Comparison of ENCODE assay signal across 11 cellular contexts in genomic region chr7:94696981-94697670, GRCh38. TPM values are rescaled to one million over a fixed set of nuclear protein-coding genes. Genes with fewer than 3 reads are reported as not detected.
DNase-seq lines count a peak whose midpoint lies in the region; ATAC-seq, FAIRE-seq and TF ChIP-seq lines count a peak whose summit lies in the region.
"Had no signal": no experiment of that assay in that cellular context is flagged by ENCODE, and none has a peak within 500 bp of the region (broad histone marks: within the 10 kb centered on the region; RNA-seq: fewer than 3 reads in every experiment).

No MANE protein-coding gene starts in this region.

- TF ChIP-seq RAD21 in K562 (CRISPR knock-in tag; conservative IDR thresholded peaks at IDR 0.05 in 1 of 2, IDR thresholded peaks at IDR 0.05 in 1 of 2), result no peak

- no TSS peak for BruUV-seq in K562 (replicated peaks; lab: Mats Ljungman, UMichigan)

- CTCF ChIA-PET in K562 (lab: Yijun Ruan, JAX; ENCODE audit: low intra/inter-chr PET ratio), result no interaction called here

- POLR2A ChIA-PET in K562 (lab: Yijun Ruan, JAX), result interaction anchor here (0.6 kb wide), 1 partner anchor 1445 kb away, joined by 3 read pairs; no protein-coding TSS in a partner anchor

- H3K9me1 ChIP-seq in K562 (ENCODE audit: control insufficient read depth, insufficient read depth, low read length), result no peaks in the 10 kb centered on the region

- H3K27me3 ChIP-seq in K562 (ENCODE audit: control insufficient read depth in 2 of 2, insufficient read depth in 2 of 2, low read length in 2 of 2) (no peaks in the 10 kb centered on the region), left lung (no peaks in the 10 kb centered on the region)

- H3K27ac ChIP-seq in K562 (ENCODE audit: extremely low read depth, low read depth, low read length) (no peak overlapping the region), left lung (peak overlapping the region; percentile 50 to 59)

- in situ Hi-C loops in K562 (cut with MboI), result no loop called here

- H3K36me3 ChIP-seq in K562 (ENCODE audit: control insufficient read depth, insufficient read depth, low read length) (no peaks in the 10 kb centered on the region), left lung (no peaks in the 10 kb centered on the region)

- H3K9ac ChIP-seq in K562 (ENCODE audit: insufficient read depth in 1 of 2, low read depth in 2 of 2, low read length in 2 of 2), result no peak overlapping the region

- WGBS in K562 (ENCODE audit: insufficient coverage, low coverage, missing lambda C conversion rate), result 0% methylated on average over 1 of the region's 1 CpG

- H3K4me1 ChIP-seq in K562 (replicated peaks in 1 of 2; ENCODE audit: control insufficient read depth in 2 of 2, insufficient read depth in 2 of 2, low read length in 2 of 2) (no peaks in the 10 kb centered on the region), left lung (peaks cover 3 to 8% of the 10 kb centered on the region in 2 donors)

- H4K20me1 ChIP-seq in K562 (replicated peaks; ENCODE audit: control insufficient read depth, insufficient read depth, low read length), result no peaks in the 10 kb centered on the region

- H3K4me3 ChIP-seq in K562 (no peak overlapping the region), left lung (no peak overlapping the region)

- DNase-seq in Right ventricle myocardium inferior (ENCODE audit: missing footprints) (no peak), cardiac septum (ENCODE audit: low spot score) (no peak), K562 (ENCODE audit: extremely low read depth in 1 of 4, low spot score in 3 of 4) (no peak), left lung (peak in 1 of 2 donors; percentile 60), COR-L47 (lab: John Stamatoyannopoulos, UW) (no peak), frontal cortex (ENCODE audit: low spot score in 2 of 2) (no peak), anterior cingulate cortex (lab: John Stamatoyannopoulos, UW) (no peak)
- no peak for DNase-seq in activated CD4-positive, CD25-positive, alpha-beta regulatory T cell treated with anti-CD3 and anti-CD28 coated beads, Interleukin-2, amount 50 U/mL, for 72 hours
- DNase-seq: activated CD4-positive, alpha-beta T cell treated with anti-CD3 and anti-CD28 coated beads for 4 hours; CD4-positive, CD25-positive, alpha-beta regulatory T cell had no signal

- H3K9me3 ChIP-seq in K562 (replicated peaks; ENCODE audit: control insufficient read depth, insufficient read depth, low read depth, low read length) (no peaks in the 10 kb centered on the region), left lung (no peaks in the 10 kb centered on the region)

- TF ChIP-seq POLR2A in K562 (conservative IDR thresholded peaks at IDR 0.05), result no peak

- intact Hi-C loops in Right ventricle myocardium inferior (cut with DNase I) (no loop called here), cardiac septum (cut with DNase I) (no loop called here), K562 (cut with micrococcal nuclease) (no loop called here), left lung (cut with DNase I) (no loop called here)

- TF ChIP-seq EP300 in K562 (IDR thresholded peaks at IDR 0.05; ENCODE audit: low read length), result no peak

- FAIRE-seq in K562 (lab: Jason Lieb, UNC) (no peak), frontal cortex (lab: Jason Lieb, UNC) (no peak)

- no peaks in the 10 kb centered on the region for H3K79me2 ChIP-seq in K562 (ENCODE audit: control insufficient read depth, insufficient read depth, low read length)

- ATAC-seq in Right ventricle myocardium inferior, result peak; percentile 89
- ATAC-seq in K562, result no peak
- ATAC-seq in left lung, result peak; percentile 93
- ATAC-seq: stimulated activated memory B cell treated with anti-CD40 and anti-IgM and Interleukin-4, amounts not matched to agents 10 μg/mL and 1 μg/mL and 100 μg/mL, for 72 hours had no signal

- TF ChIP-seq CTCF in K562 (IDR thresholded peaks at IDR 0.05 in 2 of 3, conservative IDR thresholded peaks at IDR 0.05 in 1 of 3; ENCODE audit: insufficient read depth in 2 of 3, low read depth in 1 of 3, low read length in 3 of 3) (no peak), left lung (IDR thresholded peaks at IDR 0.05) (no peak)

- H3K4me2 ChIP-seq in K562 (ENCODE audit: insufficient read depth, low read length), result no peak overlapping the region

- no peak overlapping the region for H2AFZ ChIP-seq in K562 (ENCODE audit: low read depth, low read length)

TF ChIP-seq in K562, 482 proteins besides CTCF, POLR2A, EP300 and RAD21:
- TF ChIP-seq CEBPG (CRISPR knock-in tag; IDR thresholded peaks at IDR 0.05) (no peak), CEBPG (tag; conservative IDR thresholded peaks at IDR 0.05 in 1 of 2, IDR thresholded peaks at IDR 0.05 in 1 of 2) (peak; percentile 18 to 58; a peak in 1 of 4 replicates), ETV6 (IDR thresholded peaks at IDR 0.05; ENCODE audit: borderline replicate concordance in 1 of 2, low read depth in 2 of 2, low read length in 1 of 2) (no peak), ETV6 (CRISPR knock-in tag; IDR thresholded peaks at IDR 0.05; ENCODE audit: borderline replicate concordance) (no peak)

RNA-seq across cellular contexts. Expression of gene SGCE, which starts 41.2 kb away (rescaled TPM):
- total RNA-seq in Right ventricle myocardium inferior (23.7 TPM), cardiac septum (27.7 TPM), K562 (2014; rRNA removed) (0.09 TPM in 1 of 2 replicates, not detected in the other), K562 (2014; rRNA removed; fragmentation: Illumina TruSeq; extraction: Trizol) (not detected in 2 replicates), K562 (2015; rRNA removed; fragmentation: Illumina TruSeq; extraction: Trizol) (not detected in 2 replicates), K562 (2021) (0.38 and 0.49 TPM in 2 replicates), left lung (10 to 100 TPM; 49.9 to 80.1 TPM), frontal cortex (69.7 TPM)
- total RNA-seq in K562 (2011; cell fraction: chromatin; rRNA removed; ENCODE audit: low replicate concordance), result 0.26 TPM in 1 of 2 replicates, not detected in the other
- not detected in 2 replicates for total RNA-seq in K562 (2011; cell fraction: nucleolus; rRNA removed)
- total RNA-seq in K562 (2011; cell fraction: nucleoplasm; rRNA removed), result 0.15 TPM in 1 of 2 replicates, not detected in the other
- polyA plus RNA-seq in K562 (2011; rRNA removed) (not detected in 2 replicates), K562 (2014; fragmentation: Illumina TruSeq; extraction: Trizol) (not detected in 2 replicates), K562 (2014; fragmentation: Nextera tagmentation; extraction: Ambion mirVana) (under 1 TPM; 0.18 to 0.46 TPM), K562 (2014; rRNA removed) (not detected in 2 replicates)
- polyA plus RNA-seq in K562 (2011; cell fraction: cytosol; rRNA removed), result 0.13 and 0.19 TPM in 2 replicates
- polyA plus RNA-seq in K562 (2011; cell fraction: nucleus; rRNA removed), result 0.15 TPM in 1 of 2 replicates, not detected in the other
- 0.17 TPM in 1 of 2 replicates, not detected in the other for polyA plus RNA-seq in K562 (2012)
- polyA minus RNA-seq in K562 (2011; rRNA and poly(A)+ RNA removed), result not detected in 2 replicates
- not detected in 2 replicates for polyA minus RNA-seq in K562 (2011; cell fraction: cytosol; rRNA and poly(A)+ RNA removed)
- 0.13 and 0.33 TPM in 2 replicates for polyA minus RNA-seq in K562 (2011; cell fraction: nucleus; rRNA and poly(A)+ RNA removed)

Comparison
In these comparisons a context has a peak if more than half of its experiments do, and no peak if none do; other contexts are left out.
1. RNA of gene SGCE, which starts 41.2 kb away (total RNA-seq): 49.9 to 80.1 TPM in left lung, 69.7 TPM in frontal cortex (single experiment), 27.7 TPM in cardiac septum (single experiment) and 23.7 TPM in Right ventricle myocardium inferior (single experiment); 0.09 to 0.49 TPM in K562; every median in the first group is over 10 times any median in the second.